ENCODE assay signal across 2 cellular contexts in genomic region chr7:73467046-73467445, GRCh38. TPM values are rescaled to one million over a fixed set of nuclear protein-coding genes. Genes with fewer than 3 reads are reported as not detected.
"Had no signal": no experiment of that assay in that cellular context is flagged by ENCODE, and none has a peak within 500 bp of the region (broad histone marks: within the 10 kb centered on the region; RNA-seq: fewer than 3 reads in every experiment).

No MANE protein-coding gene starts in this region.

RNA-seq across cellular contexts. Expression of gene FZD9, which starts 33.5 kb away (rescaled TPM):
- total RNA-seq: activated T-helper 17 cell treated with anti-CD3 and anti-CD28 coated beads, Interleukin-2, amount 50 U/mL, for 72 hours; T-helper 1 cell treated with Interleukin-12 subunit alpha and Interleukin-12 subunit beta and Interleukin-4 antibody, amounts not matched to agents 30 ng/mL and 1 ng/mL, for 36 hours had no signal
